Comparison of ENCODE assay signal across 10 cellular contexts in genomic region chr12:124273630-124274029, GRCh38. TPM values are rescaled to one million over a fixed set of nuclear protein-coding genes. Genes with fewer than 3 reads are reported as not detected.
DNase-seq lines count a peak whose midpoint lies in the region; ATAC-seq and TF ChIP-seq lines count a peak whose summit lies in the region.
"Had no signal": no experiment of that assay in that cellular context is flagged by ENCODE, and none has a peak within 500 bp of the region (broad histone marks: within the 10 kb centered on the region; RNA-seq: fewer than 3 reads in every experiment).

No MANE protein-coding gene starts in this region.

- no peak overlapping the region for H3K4me3 ChIP-seq in DOHH2 (ENCODE audit: low read length)

- H3F3A ChIP-seq in DOHH2 (ENCODE audit: control insufficient read depth, insufficient read depth), result no peaks in the 10 kb centered on the region

- H3K4me2 ChIP-seq in DOHH2 (ENCODE audit: low read length), result no peak overlapping the region

- peaks cover 22% of the 10 kb centered on the region for H3K9me3 Mint-ChIP-seq in WTC11
- H3K9me3 Mint-ChIP-seq in activated T-helper 2 cell treated with anti-CD3 and anti-CD28 coated beads, Interferon-gamma antibody, Interleukin-2, Interleukin-4, amounts not matched to agents 10 μg/mL and 5 μg/mL and 100 μg/mL, durations not matched to agents 14 hours and 24 hours and 36 hours, result no peaks in the 10 kb centered on the region

- no peaks in the 10 kb centered on the region for H3K27me3 ChIP-seq in DOHH2 (ENCODE audit: control insufficient read depth, low read length)

- POLR2A ChIA-PET in WTC11 (lab: Charles Lee), result no interaction called here

- H3K9me2 ChIP-seq in DOHH2 (replicated peaks; ENCODE audit: control insufficient read depth, low read length), result no peaks in the 10 kb centered on the region

- intact Hi-C loops in activated T-helper 2 cell treated with anti-CD3 and anti-CD28 coated beads, Interferon-gamma antibody, Interleukin-2, Interleukin-4, amounts not matched to agents 10 μg/mL and 5 μg/mL and 100 μg/mL, durations not matched to agents 14 hours and 24 hours and 36 hours (cut with micrococcal nuclease), result no loop called here

- no peak overlapping the region for H3K27ac ChIP-seq in DOHH2 (ENCODE audit: low read depth, low read length)
- H3K27ac ChIP-seq: neutrophil had no signal

- ATAC-seq in GM19452 (IDR thresholded peaks at IDR 0.05; ENCODE audit: unreplicated experiment), result peak; percentile 91
- peak; percentile 97 for ATAC-seq in WTC11
- peak; percentile 29 for ATAC-seq in left lobe of liver

- H3K36me3 Mint-ChIP-seq in WTC11, result peaks cover 4% of the 10 kb centered on the region; the same call in 1 of the 2 replicates
- no peaks in the 10 kb centered on the region for H3K36me3 Mint-ChIP-seq in activated T-helper 2 cell treated with anti-CD3 and anti-CD28 coated beads, Interferon-gamma antibody, Interleukin-2, Interleukin-4, amounts not matched to agents 10 μg/mL and 5 μg/mL and 100 μg/mL, durations not matched to agents 14 hours and 24 hours and 36 hours (ENCODE audit: low read depth)

- no peaks in the 10 kb centered on the region for H3K9me3 ChIP-seq in DOHH2 (ENCODE audit: control insufficient read depth, insufficient read depth, low read length)
- H3K9me3 ChIP-seq: neutrophil had no signal

- H3K4me1 ChIP-seq in DOHH2 (ENCODE audit: control insufficient read depth, low read length), result peaks cover 23% of the 10 kb centered on the region

- H3K27me3 Mint-ChIP-seq in WTC11 (ENCODE audit: low read depth), result no peaks in the 10 kb centered on the region; the same call in 1 of the 2 replicates
- H3K27me3 Mint-ChIP-seq in activated T-helper 2 cell treated with anti-CD3 and anti-CD28 coated beads, Interferon-gamma antibody, Interleukin-2, Interleukin-4, amounts not matched to agents 10 μg/mL and 5 μg/mL and 100 μg/mL, durations not matched to agents 14 hours and 24 hours and 36 hours (ENCODE audit: low read depth), result no peaks in the 10 kb centered on the region

- TF ChIP-seq CTCF in DOHH2 (IDR thresholded peaks at IDR 0.05; ENCODE audit: low read depth, low read length, poor library complexity, severe bottlenecking) (peak; percentile 57), WTC11 (IDR thresholded peaks at IDR 0.05) (peak; percentile 46; the same call in 1 of the 2 replicates)

- no peaks in the 10 kb centered on the region for H3K79me2 ChIP-seq in DOHH2 (ENCODE audit: control insufficient read depth, low read length)

- H4K20me1 ChIP-seq in DOHH2 (ENCODE audit: control insufficient read depth, insufficient read depth, low read depth, low read length), result no peaks in the 10 kb centered on the region

- peak overlapping the region; percentile 59; the same call in 1 of the 2 replicates for H3K27ac Mint-ChIP-seq in WTC11
- H3K27ac Mint-ChIP-seq in activated T-helper 2 cell treated with anti-CD3 and anti-CD28 coated beads, Interferon-gamma antibody, Interleukin-2, Interleukin-4, amounts not matched to agents 10 μg/mL and 5 μg/mL and 100 μg/mL, durations not matched to agents 14 hours and 24 hours and 36 hours, result no peak overlapping the region

- H3K36me3 ChIP-seq in DOHH2 (ENCODE audit: control insufficient read depth, low read length), result no peaks in the 10 kb centered on the region
- H3K36me3 ChIP-seq: neutrophil had no signal

- peak; percentile 76 for DNase-seq in LHCN-M2 (ENCODE audit: low read depth)
- DNase-seq in WTC11 (ENCODE audit: low spot score), result peak; percentile 66
- no peak for DNase-seq in left lobe of liver (ENCODE audit: low spot score)
- no peak for DNase-seq in activated T-helper 2 cell treated with anti-CD3 and anti-CD28 coated beads, Interferon-gamma antibody, Interleukin-2, Interleukin-4, amounts not matched to agents 10 μg/mL and 5 μg/mL and 100 μg/mL, durations not matched to agents 14 hours and 24 hours and 36 hours (ENCODE audit: low spot score)
- DNase-seq in Ammon's horn (ENCODE audit: low spot score), result no peak
- no peak for DNase-seq in KG1 (lab: John Stamatoyannopoulos, UW)

- peaks cover 25% of the 10 kb centered on the region for H3K4me1 Mint-ChIP-seq in WTC11
- no peaks in the 10 kb centered on the region for H3K4me1 Mint-ChIP-seq in activated T-helper 2 cell treated with anti-CD3 and anti-CD28 coated beads, Interferon-gamma antibody, Interleukin-2, Interleukin-4, amounts not matched to agents 10 μg/mL and 5 μg/mL and 100 μg/mL, durations not matched to agents 14 hours and 24 hours and 36 hours (ENCODE audit: low read depth)

- CTCF ChIA-PET in WTC11 (lab: Charles Lee), result interaction anchor here (0.5 to 2.0 kb wide), 29 partner anchors 8 to 745 kb away, joined by 3 to 11 read pairs (median 4); no protein-coding TSS in a partner anchor

- no peak overlapping the region for H3K4me3 Mint-ChIP-seq in WTC11
- no peak overlapping the region for H3K4me3 Mint-ChIP-seq in activated T-helper 2 cell treated with anti-CD3 and anti-CD28 coated beads, Interferon-gamma antibody, Interleukin-2, Interleukin-4, amounts not matched to agents 10 μg/mL and 5 μg/mL and 100 μg/mL, durations not matched to agents 14 hours and 24 hours and 36 hours (ENCODE audit: low read depth)

TF ChIP-seq in WTC11, 78 proteins besides CTCF, POLR2A, EP300 and RAD21:
- TF ChIP-seq TP53 (CRISPR knock-in tag; IDR thresholded peaks at IDR 0.05) (peak; percentile 81; the same call in 1 of the 2 replicates), USF1 (CRISPR knock-in tag; IDR thresholded peaks at IDR 0.05) (peak; percentile 58; the same call in 1 of the 2 replicates), JUN (CRISPR knock-in tag; IDR thresholded peaks at IDR 0.05) (no peak), USF2 (CRISPR knock-in tag; IDR thresholded peaks at IDR 0.05) (peak; percentile 59), FOXP1 (CRISPR knock-in tag; IDR thresholded peaks at IDR 0.05; ENCODE audit: borderline replicate concordance) (no peak), E2F1 (CRISPR knock-in tag; IDR thresholded peaks at IDR 0.05) (no peak), GABPB1 (CRISPR knock-in tag; IDR thresholded peaks at IDR 0.05) (peak; percentile 34; the same call in 1 of the 2 replicates)

RNA-seq across cellular contexts. Expression of gene RFLNA, which starts 21.3 kb away (rescaled TPM):
- total RNA-seq in LHCN-M2 (2014; rRNA removed), result 35.4 and 43.6 TPM in 2 replicates
- polyA plus RNA-seq in LHCN-M2 (2012), result 45.7 TPM
- 6.3 to 11.3 TPM (median 10.2 TPM) in 3 replicates for total RNA-seq in WTC11 (2021)
- total RNA-seq in left lobe of liver, result not detected
- total RNA-seq in activated T-helper 2 cell treated with anti-CD3 and anti-CD28 coated beads, Interferon-gamma antibody, Interleukin-2, Interleukin-4, amounts not matched to agents 10 μg/mL and 5 μg/mL and 100 μg/mL, durations not matched to agents 14 hours and 24 hours and 36 hours, result not detected in 2 replicates
- total RNA-seq: T-helper 2 cell treated with Interferon-gamma antibody and Interleukin-4, amounts not matched to agents 100 ng/mL and 5 ng/mL, for 36 hours had no signal

Comparison
In these comparisons a context has a peak if more than half of its experiments do, and no peak if none do; other contexts are left out.
1. ATAC-seq: peak in every context shown above with its lines; median percentile 97 in WTC11; 91 in GM19452; 29 in left lobe of liver.
2. DNase-seq: peak in LHCN-M2 (single experiment) and WTC11 (single experiment); none in left lobe of liver (single experiment), activated T-helper 2 cell treated with anti-CD3 and anti-CD28 coated beads, Interferon-gamma antibody, Interleukin-2, Interleukin-4, amounts not matched to agents 10 μg/mL and 5 μg/mL and 100 μg/mL, durations not matched to agents 14 hours and 24 hours and 36 hours (single experiment), Ammon's horn (single experiment) and KG1 (single experiment).